Comparison of ENCODE assay signal across 7 cellular contexts in genomic region chr4:26320453-26321325, GRCh38. TPM values are rescaled to one million over a fixed set of nuclear protein-coding genes. Genes with fewer than 3 reads are reported as not detected.
DNase-seq lines count a peak whose midpoint lies in the region; ATAC-seq, FAIRE-seq and TF ChIP-seq lines count a peak whose summit lies in the region.

Gene RBPJ, plus strand, starts transcription at chr4:26321014. Its CDS starts 15 bp downstream, at chr4:26321029.

- peaks cover 22% of the 10 kb centered on the region for H3K36me3 Mint-ChIP-seq in WTC11

- no peaks in the 10 kb centered on the region for H3K27me3 Mint-ChIP-seq in WTC11 (ENCODE audit: low read depth)

- H3K36me3 ChIP-seq in bronchial epithelial cell (ENCODE audit: control insufficient read depth, insufficient read depth, low read length) (no peaks in the 10 kb centered on the region), small intestine (ENCODE audit: control insufficient read depth in 2 of 2, insufficient read depth in 2 of 2, low read length in 2 of 2) (no peaks in the 10 kb centered on the region)

- H3K27me3 ChIP-seq in bronchial epithelial cell (ENCODE audit: control insufficient read depth, insufficient read depth, low read length) (no peaks in the 10 kb centered on the region), small intestine (ENCODE audit: control insufficient read depth in 2 of 2, insufficient read depth in 2 of 2, low read length in 2 of 2) (no peaks in the 10 kb centered on the region)

- CTCF ChIA-PET in WTC11 (lab: Charles Lee): interaction anchor here (0.6 to 2.5 kb wide), 6 partner anchors 10 to 327 kb away, joined by 3 to 14 read pairs (median 4); no protein-coding TSS in a partner anchor

- no peak for FAIRE-seq in bronchial epithelial cell (lab: Jason Lieb, UNC)
- no peak for FAIRE-seq in small intestine (lab: Jason Lieb, UNC)

- H3K9me3 ChIP-seq in small intestine (ENCODE audit: control insufficient read depth, low read depth): no peaks in the 10 kb centered on the region

- TF ChIP-seq POLR2A in GM18526 (IDR thresholded peaks at IDR 0.05; ENCODE audit: extremely low read depth, insufficient read length): peak; percentile 69

- peak within 1 kb of the TSS; percentile 90 to 94 for H3K27ac ChIP-seq in small intestine (ENCODE audit: low read depth in 1 of 2, low read length in 1 of 2)

- H3K9me3 Mint-ChIP-seq in WTC11: peaks cover 20% of the 10 kb centered on the region

- peaks cover 38% of the 10 kb centered on the region for H3K4me1 Mint-ChIP-seq in WTC11

- DNase-seq in NCI-H345 (lab: John Stamatoyannopoulos, UW): peak; percentile 95
- DNase-seq in WTC11 (ENCODE audit: low spot score): peak; percentile 93
- peak; percentile 86 for DNase-seq in bronchial epithelial cell (ENCODE audit: low read depth)
- DNase-seq in iPS-NIHi11 (ENCODE audit: low spot score): peak; percentile 88
- DNase-seq in small intestine: peak; percentile 93

- peak within 1 kb of the TSS; percentile 85 for H3K4me3 ChIP-seq in bronchial epithelial cell (ENCODE audit: low read depth, low read length)
- H3K4me3 ChIP-seq in small intestine (ENCODE audit: low read depth in 1 of 2, low read length in 2 of 2): peak within 1 kb of the TSS; percentile 81 to 91

- 0 to 1% (median 1%) methylated on average over 50 to 101 of the region's 101 CpGs for WGBS in small intestine, 3 donors

- ATAC-seq in HG03135 (IDR thresholded peaks at IDR 0.05; ENCODE audit: unreplicated experiment): peak; percentile 27
- ATAC-seq in WTC11: peak; percentile 74

- TF ChIP-seq CTCF in WTC11 (IDR thresholded peaks at IDR 0.05) (no peak), bronchial epithelial cell (IDR thresholded peaks at IDR 0.05; ENCODE audit: insufficient read depth, low read length, severe bottlenecking) (no peak)

- H3K27ac Mint-ChIP-seq in WTC11: peak within 1 kb of the TSS; percentile 99

- peak within 1 kb of the TSS; percentile 99 for H3K4me3 Mint-ChIP-seq in WTC11

- POLR2A ChIA-PET in WTC11 (lab: Charles Lee): interaction anchor here (1.0 to 2.9 kb wide), 6 partner anchors 9 to 327 kb away, joined by 3 to 8 read pairs (median 6); no protein-coding TSS in a partner anchor

- peaks cover 0 to 3% of the 10 kb centered on the region in 2 donors for H3K4me1 ChIP-seq in small intestine (ENCODE audit: control insufficient read depth in 2 of 2, insufficient read depth in 1 of 2, low read depth in 1 of 2, low read length in 1 of 2)

TF ChIP-seq in WTC11, 78 proteins besides CTCF, POLR2A, EP300 and RAD21 (continues in another document):
- TF ChIP-seq TEAD4 (CRISPR knock-in tag; IDR thresholded peaks at IDR 0.05): 0 out of 2 replicates have a peak, but pooled peaks have one; percentile 13
- no peak for TF ChIP-seq STAT6 (CRISPR knock-in tag; conservative IDR thresholded peaks at IDR 0.05; ENCODE audit: low read depth)
- TF ChIP-seq SP1 (CRISPR knock-in tag; conservative IDR thresholded peaks at IDR 0.05): peak; percentile 86
- TF ChIP-seq TEAD1 (CRISPR knock-in tag; IDR thresholded peaks at IDR 0.05): peak; percentile 70
- TF ChIP-seq PRDM15 (CRISPR knock-in tag; IDR thresholded peaks at IDR 0.05): peak; percentile 100
- TF ChIP-seq SMAD3 (CRISPR knock-in tag; IDR thresholded peaks at IDR 0.05; ENCODE audit: borderline replicate concordance): no peak
- TF ChIP-seq AFF4 (CRISPR knock-in tag; IDR thresholded peaks at IDR 0.05; ENCODE audit: borderline replicate concordance): peak; percentile 65; the same call in 1 of the 2 replicates
- TF ChIP-seq ERG (CRISPR knock-in tag; IDR thresholded peaks at IDR 0.05): no peak
- no peak for TF ChIP-seq IRF1 (CRISPR knock-in tag; IDR thresholded peaks at IDR 0.05)

RNA-seq across cellular contexts. Expression of gene RBPJ, which starts in this region (rescaled TPM):
- total RNA-seq in WTC11 (2021): 163 to 167 TPM (median 163 TPM) in 3 replicates
- total RNA-seq in bronchial epithelial cell: 26.6 and 34.5 TPM in 2 replicates
- 10 to 100 TPM; 13.0 to 20.8 (median 14.8) TPM for polyA plus RNA-seq in small intestine

Comparison
In these comparisons a context has a peak if more than half of its experiments do, and no peak if none do; other contexts are left out.
1. Peak in every context shown above with its lines: DNase-seq, ATAC-seq, H3K4me3 ChIP-seq and H3K27ac ChIP-seq.